In the genomic region with DNA sequence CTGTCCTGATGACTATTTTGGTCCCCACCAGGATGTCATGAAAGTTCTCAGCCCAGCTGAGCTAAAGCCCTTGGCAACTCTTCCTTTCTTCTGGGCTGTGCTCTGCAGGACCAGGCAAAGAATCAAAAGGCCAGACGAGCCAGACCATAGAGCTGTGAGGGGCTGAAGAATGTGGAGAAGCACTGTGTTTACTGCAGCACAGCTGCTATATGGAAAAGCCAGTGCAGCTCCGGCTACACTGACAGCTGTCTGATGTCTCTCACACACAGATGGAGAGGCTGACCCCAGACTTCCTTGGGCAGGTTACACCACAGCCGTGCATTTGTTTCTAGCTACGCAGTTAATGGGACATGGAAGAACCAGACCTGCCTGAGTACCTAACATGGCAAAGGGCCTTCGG, we compare ENCODE assay signal across 19 cellular contexts. TPM values are rescaled to one million over a fixed set of nuclear protein-coding genes. Genes with fewer than 3 reads are reported as not detected.
DNase-seq lines count a peak whose midpoint lies in the region; ATAC-seq, FAIRE-seq and TF ChIP-seq lines count a peak whose summit lies in the region.
"Had no signal": no experiment of that assay in that cellular context is flagged by ENCODE, and none has a peak within 500 bp of the region (broad histone marks: within the 10 kb centered on the region; RNA-seq: fewer than 3 reads in every experiment).

No MANE protein-coding gene starts in this region.

- no peak for TF ChIP-seq POLR2A in GM18505 (IDR thresholded peaks at IDR 0.05; ENCODE audit: borderline replicate concordance, extremely low read depth, insufficient read depth, insufficient read length)

- peak overlapping the region in 6 of 7 donors; percentile 44 to 100 (median 80) for H3K27ac Mint-ChIP-seq in CD4-positive, alpha-beta memory T cell
- H3K27ac Mint-ChIP-seq in activated naive CD4-positive, alpha-beta T cell treated with anti-CD3 and anti-CD28 coated beads, Interleukin-2, amount 50 U/mL, for 72 hours, result peak overlapping the region; percentile 51 to 65
- peak overlapping the region; percentile 91 to 100 for H3K27ac Mint-ChIP-seq in natural killer cell

- H3K9me3 Mint-ChIP-seq in CD4-positive, alpha-beta memory T cell, result peaks cover 0 to 2% (median 0%) of the 10 kb centered on the region in 8 donors
- no peaks in the 10 kb centered on the region for H3K9me3 Mint-ChIP-seq in activated naive CD4-positive, alpha-beta T cell treated with anti-CD3 and anti-CD28 coated beads, Interleukin-2, amount 50 U/mL, for 72 hours
- no peaks in the 10 kb centered on the region for H3K9me3 Mint-ChIP-seq in natural killer cell

- no peak for TF ChIP-seq CTCF in DND-41 (IDR thresholded peaks at IDR 0.05; ENCODE audit: borderline replicate concordance, extremely low read depth, low read length, poor library complexity, severe bottlenecking)
- no peak for TF ChIP-seq CTCF in natural killer cell (IDR thresholded peaks at IDR 0.05)

- no peak overlapping the region for H3K9ac ChIP-seq in DND-41 (ENCODE audit: low read depth, low read length)

- H3K4me3 Mint-ChIP-seq in CD4-positive, alpha-beta memory T cell, result peak overlapping the region in 4 of 8 donors; percentile 24 to 59 (median 36)
- H3K4me3 Mint-ChIP-seq in natural killer cell, result peak overlapping the region; percentile 82

- H3K36me3 ChIP-seq in CD4-positive, alpha-beta memory T cell (ENCODE audit: insufficient read depth, low read length), result peaks cover 13% of the 10 kb centered on the region
- peaks cover 46% of the 10 kb centered on the region for H3K36me3 ChIP-seq in DND-41 (ENCODE audit: insufficient read depth, low read length)
- H3K36me3 ChIP-seq: MG63, right lobe of liver, suprapubic skin had no signal

- no peak overlapping the region for H3K4me3 ChIP-seq in CD4-positive, alpha-beta memory T cell (ENCODE audit: low read length in 2 of 2)
- H3K4me3 ChIP-seq in DND-41 (ENCODE audit: low read depth in 1 of 2, low read length in 2 of 2), result no peak overlapping the region
- H3K4me3 ChIP-seq: hepatocyte, MG63, right lobe of liver, suprapubic skin had no signal

- peaks cover 85% of the 10 kb centered on the region for H3K79me2 ChIP-seq in DND-41 (ENCODE audit: insufficient read depth, low read length)
- H3K79me2 ChIP-seq: hepatocyte had no signal

- H3K4me1 Mint-ChIP-seq in CD4-positive, alpha-beta memory T cell, result peaks cover 73 to 100% (median 88%) of the 10 kb centered on the region in 4 donors
- H3K4me1 Mint-ChIP-seq in natural killer cell, result peaks cover 99 to 100% of the 10 kb centered on the region in 2 donors

- CTCF ChIA-PET in CD4-positive, alpha-beta memory T cell (lab: Charles Lee; ENCODE audit: partially characterized antibody), result interaction anchor here (1.5 to 1.6 kb wide), 2 partner anchors 22 to 210 kb away, joined by 3 to 5 read pairs; no protein-coding TSS in a partner anchor

- H3K27ac ChIP-seq in CD4-positive, alpha-beta memory T cell (ENCODE audit: low read depth, low read length), result no peak overlapping the region
- peak overlapping the region; percentile 22; the same call in 1 of the 2 replicates for H3K27ac ChIP-seq in DND-41 (ENCODE audit: low read length)
- H3K27ac ChIP-seq: hepatocyte, right lobe of liver, suprapubic skin had no signal

- no peak overlapping the region for H3K4me2 ChIP-seq in DND-41 (ENCODE audit: insufficient read depth, low read length)
- H3K4me2 ChIP-seq: hepatocyte had no signal

- no peaks in the 10 kb centered on the region for H3K27me3 ChIP-seq in CD4-positive, alpha-beta memory T cell (ENCODE audit: insufficient read depth, low read length)
- no peaks in the 10 kb centered on the region for H3K27me3 ChIP-seq in DND-41 (ENCODE audit: insufficient read depth, low read length, poor library complexity)
- H3K27me3 ChIP-seq: hepatocyte, right lobe of liver, suprapubic skin had no signal

- H2AFZ ChIP-seq in DND-41 (ENCODE audit: low read depth, low read length), result no peak overlapping the region
- H2AFZ ChIP-seq: hepatocyte had no signal

- H3K9me3 ChIP-seq in CD4-positive, alpha-beta memory T cell (ENCODE audit: control insufficient read depth in 1 of 2, low read length in 2 of 2), result no peaks in the 10 kb centered on the region
- H3K9me3 ChIP-seq in DND-41 (ENCODE audit: insufficient read depth, low read length, severe bottlenecking), result no peaks in the 10 kb centered on the region
- H3K9me3 ChIP-seq: MG63, right lobe of liver, suprapubic skin had no signal

- FAIRE-seq in HTR-8/SVneo (lab: Jason Lieb, UNC), result no peak
- FAIRE-seq: GM12891, keratinocyte had no signal

- H4K20me1 ChIP-seq in DND-41 (ENCODE audit: insufficient read depth, low read length), result peaks cover 15% of the 10 kb centered on the region

- POLR2A ChIA-PET in CD4-positive, alpha-beta memory T cell (lab: Charles Lee; ENCODE audit: partially characterized antibody), result interaction anchor here (1.1 to 5.8 kb wide), 5 partner anchors 20 to 39 kb away, joined by 3 to 55 read pairs (median 19); partner anchors contain the start of gene CD247

- DNase-seq in CD4-positive, alpha-beta memory T cell, result no peak
- DNase-seq in DND-41, result no peak
- no peak for DNase-seq in activated naive CD4-positive, alpha-beta T cell treated with anti-CD3 and anti-CD28 coated beads, Interleukin-2, amount 50 U/mL, for 72 hours (ENCODE audit: low spot score in 2 of 2)
- no peak for DNase-seq in natural killer cell
- DNase-seq in nucleus accumbens (lab: John Stamatoyannopoulos, UW), result no peak
- no peak for DNase-seq in HTR-8/SVneo (ENCODE audit: insufficient read length, low spot score)
- DNase-seq: aorta, GDM1, MG63, NCI-H187 treated with DMSO at 0.1 percent for 48 hours, NCI-H526, SIG-M5, T-helper 9 cell had no signal

- intact Hi-C loops in CD4-positive, alpha-beta memory T cell (cut with micrococcal nuclease), result no loop called here
- intact Hi-C loops in natural killer cell (cut with micrococcal nuclease), result loop anchor here (2.0 kb wide), 1 partner anchor 15 kb away; no protein-coding TSS in a partner anchor

- peaks cover 48 to 70% of the 10 kb centered on the region in 2 donors for H3K36me3 Mint-ChIP-seq in CD4-positive, alpha-beta memory T cell
- H3K36me3 Mint-ChIP-seq in activated naive CD4-positive, alpha-beta T cell treated with anti-CD3 and anti-CD28 coated beads, Interleukin-2, amount 50 U/mL, for 72 hours, result peaks cover 21 to 59% of the 10 kb centered on the region in 2 donors
- peaks cover 24% of the 10 kb centered on the region for H3K36me3 Mint-ChIP-seq in natural killer cell

- peaks cover 100% of the 10 kb centered on the region for H3K4me1 ChIP-seq in CD4-positive, alpha-beta memory T cell (ENCODE audit: insufficient read depth, low read length)
- H3K4me1 ChIP-seq in DND-41 (ENCODE audit: insufficient read depth, low read length), result peaks cover 69% of the 10 kb centered on the region
- H3K4me1 ChIP-seq: right lobe of liver, suprapubic skin had no signal

- no peaks in the 10 kb centered on the region for H3K27me3 Mint-ChIP-seq in CD4-positive, alpha-beta memory T cell
- no peaks in the 10 kb centered on the region for H3K27me3 Mint-ChIP-seq in natural killer cell (ENCODE audit: low read depth in 2 of 2)

- ATAC-seq in DND-41 (ENCODE audit: insufficient read depth, low read depth) (no peak), natural killer cell (no peak), GM18505 (IDR thresholded peaks at IDR 0.05; ENCODE audit: unreplicated experiment) (no peak)
- ATAC-seq in activated naive CD4-positive, alpha-beta T cell treated with anti-CD3 and anti-CD28 coated beads, Interleukin-2, amount 50 U/mL, for 72 hours, result no peak
- ATAC-seq: right lobe of liver had no signal

RNA-seq across cellular contexts. Expression of gene CD247, which starts 40.4 kb away (rescaled TPM):
- 100 to 1,000 TPM; 340 to 341 TPM for total RNA-seq in CD4-positive, alpha-beta memory T cell
- 100 to 1,000 TPM; 260 to 404 TPM for polyA plus RNA-seq in CD4-positive, alpha-beta memory T cell
- 100 to 1,000 TPM; 118 to 158 TPM for total RNA-seq in activated naive CD4-positive, alpha-beta T cell treated with anti-CD3 and anti-CD28 coated beads, Interleukin-2, amount 50 U/mL, for 72 hours
- 1,000 to 10,000 TPM; 1,027 to 1,374 (median 1,309) TPM for total RNA-seq in natural killer cell
- total RNA-seq: hepatocyte had no signal
- polyA plus RNA-seq: hepatocyte, keratinocyte had no signal
